18 cellular contexts compared by ENCODE assay signal in genomic region chr9:126564716-126565115, GRCh38. TPM values are rescaled to one million over a fixed set of nuclear protein-coding genes. Genes with fewer than 3 reads are reported as not detected.
A peak's percentile ranks its signal among the peaks of the same experiment; 100 is the strongest.
DNase-seq lines count a peak whose midpoint lies in the region; ATAC-seq, FAIRE-seq and TF ChIP-seq lines count a peak whose summit lies in the region.
"Had no signal": no experiment of that assay in that cellular context is flagged by ENCODE, and none has a peak within 500 bp of the region (broad histone marks: within the 10 kb centered on the region; RNA-seq: fewer than 3 reads in every experiment).

No MANE protein-coding gene starts in this region.

- no peak overlapping the region for H3K27ac ChIP-seq in A549
- no peak overlapping the region for H3K27ac ChIP-seq in DOHH2 (ENCODE audit: low read depth, low read length)
- H3K27ac ChIP-seq: thyroid gland had no signal

- TF ChIP-seq EP300 in A549 (IDR thresholded peaks at IDR 0.05), result no peak

- no peaks in the 10 kb centered on the region for H3K36me3 ChIP-seq in DOHH2 (ENCODE audit: control insufficient read depth, low read length)
- H3K36me3 ChIP-seq: thyroid gland had no signal

- no peak for TF ChIP-seq POLR2A in A549 (IDR thresholded peaks at IDR 0.05; ENCODE audit: low read length)
- TF ChIP-seq POLR2A in NB4 (IDR thresholded peaks at IDR 0.05; ENCODE audit: extremely low read depth, insufficient read length), result no peak

- H3F3A ChIP-seq in DOHH2 (ENCODE audit: control insufficient read depth, insufficient read depth), result no peaks in the 10 kb centered on the region

- 0 out of 3 replicates have a peak, but pooled peaks have one; percentile 10 for TF ChIP-seq CTCF in A549 (IDR thresholded peaks at IDR 0.05)
- TF ChIP-seq CTCF in DOHH2 (IDR thresholded peaks at IDR 0.05; ENCODE audit: low read depth, low read length, poor library complexity, severe bottlenecking), result peak; percentile 62
- TF ChIP-seq CTCF in NB4 (IDR thresholded peaks at IDR 0.05; ENCODE audit: low read depth, low read length), result peak; percentile 38

- no peaks in the 10 kb centered on the region for H3K9me2 ChIP-seq in DOHH2 (replicated peaks; ENCODE audit: control insufficient read depth, low read length)

- no peak for DNase-seq in A549 (ENCODE audit: low read depth in 1 of 2, low spot score in 1 of 2)
- DNase-seq in NB4 (ENCODE audit: low read depth), result no peak
- peak; percentile 57 for DNase-seq in iPS-NIHi7 (ENCODE audit: extremely low spot score)
- DNase-seq in NCI-H187 (lab: John Stamatoyannopoulos, UW), result no peak
- no peak for DNase-seq in HT-29 (ENCODE audit: low spot score)
- no peak for DNase-seq in AG08396 (ENCODE audit: low spot score)
- no peak for DNase-seq in NCI-H1048 (lab: John Stamatoyannopoulos, UW)
- DNase-seq: activated CD4-positive, CD25-positive, alpha-beta regulatory T cell treated with anti-CD3 and anti-CD28 coated beads, Interleukin-2, amount 50 U/mL, for 72 hours; activated naive CD4-positive, alpha-beta T cell treated with anti-CD3 and anti-CD28 coated beads, Interleukin-2, amount 50 U/mL, for 16 hours; DMS79 treated with DMSO at 0.1 percent for 48 hours; effector CD8-positive, alpha-beta T cell; NCI-H2081; NCI-H748 treated with DMSO at 0.1 percent for 48 hours; stimulated activated CD4-positive, alpha-beta T cell treated with anti-CD3 and anti-CD28 coated beads, Interleukin-4, amount 100 ng/mL, for 24 hours; T-helper 17 cell; thyroid gland had no signal

- POLR2A ChIA-PET in A549 (lab: Yijun Ruan, JAX), result no interaction called here

- H3K9me3 ChIP-seq in A549 (no peaks in the 10 kb centered on the region), DOHH2 (ENCODE audit: control insufficient read depth, insufficient read depth, low read length) (no peaks in the 10 kb centered on the region)
- H3K9me3 ChIP-seq: thyroid gland had no signal

- H4K20me1 ChIP-seq in DOHH2 (ENCODE audit: control insufficient read depth, insufficient read depth, low read depth, low read length), result no peaks in the 10 kb centered on the region

- 11% methylated on average over 4 of the region's 5 CpGs for WGBS in A549 (ENCODE audit: missing lambda C conversion rate)

- no peaks in the 10 kb centered on the region for H3K79me2 ChIP-seq in DOHH2 (ENCODE audit: control insufficient read depth, low read length)

- no peak for TF ChIP-seq RAD21 in A549 (conservative IDR thresholded peaks at IDR 0.05 in 1 of 2, IDR thresholded peaks at IDR 0.05 in 1 of 2)

- H3K4me2 ChIP-seq in A549 (no peak overlapping the region), DOHH2 (ENCODE audit: low read length) (no peak overlapping the region)

- no peak overlapping the region for H3K4me3 ChIP-seq in A549
- no peak overlapping the region for H3K4me3 ChIP-seq in DOHH2 (ENCODE audit: low read length)
- no peak overlapping the region for H3K4me3 ChIP-seq in NB4 (ENCODE audit: low read depth, low read length)
- H3K4me3 ChIP-seq: thyroid gland had no signal

- peaks cover 45% of the 10 kb centered on the region for H3K27me3 ChIP-seq in DOHH2 (ENCODE audit: control insufficient read depth, low read length)
- H3K27me3 ChIP-seq: thyroid gland had no signal

- FAIRE-seq in A549 (lab: Jason Lieb, UNC), result no peak
- FAIRE-seq: GM12892 had no signal

- peak in 1 of 2 experiments; percentile 64; a peak in 3 of 6 replicates for ATAC-seq in A549
- ATAC-seq: T-helper 17 cell had no signal

- H3K4me1 ChIP-seq in A549 (no peaks in the 10 kb centered on the region), DOHH2 (ENCODE audit: control insufficient read depth, low read length) (no peaks in the 10 kb centered on the region)
- H3K4me1 ChIP-seq: thyroid gland had no signal

- CTCF ChIA-PET in A549 (lab: Yijun Ruan, JAX), result interaction anchor here (1.4 to 7.1 kb wide), 3 partner anchors 17 to 65 kb away, joined by 3 to 59 read pairs (median 3); no protein-coding TSS in a partner anchor

TF ChIP-seq in A549, 52 proteins besides CTCF, POLR2A, EP300 and RAD21:
- no peak for TF ChIP-seq BCL3 (IDR thresholded peaks at IDR 0.05)
- TF ChIP-seq FOSB (CRISPR knock-in tag; IDR thresholded peaks at IDR 0.05), result no peak
- TF ChIP-seq FOSL2 (IDR thresholded peaks at IDR 0.05), result no peak
- no peak for TF ChIP-seq FOSL2 (CRISPR knock-in tag; IDR thresholded peaks at IDR 0.05)
- TF ChIP-seq HOXA7 (CRISPR knock-in tag; IDR thresholded peaks at IDR 0.05), result no peak
- TF ChIP-seq MAFK (IDR thresholded peaks at IDR 0.05; ENCODE audit: partially characterized antibody), result no peak
- no peak for TF ChIP-seq RARB (CRISPR knock-in tag; IDR thresholded peaks at IDR 0.05)
- TF ChIP-seq ZNF302 (CRISPR knock-in tag; IDR thresholded peaks at IDR 0.05), result no peak
- no peak for TF ChIP-seq REST (IDR thresholded peaks at IDR 0.05)
- TF ChIP-seq ZC3H11A (IDR thresholded peaks at IDR 0.05), result no peak
- TF ChIP-seq, protein P1, sequence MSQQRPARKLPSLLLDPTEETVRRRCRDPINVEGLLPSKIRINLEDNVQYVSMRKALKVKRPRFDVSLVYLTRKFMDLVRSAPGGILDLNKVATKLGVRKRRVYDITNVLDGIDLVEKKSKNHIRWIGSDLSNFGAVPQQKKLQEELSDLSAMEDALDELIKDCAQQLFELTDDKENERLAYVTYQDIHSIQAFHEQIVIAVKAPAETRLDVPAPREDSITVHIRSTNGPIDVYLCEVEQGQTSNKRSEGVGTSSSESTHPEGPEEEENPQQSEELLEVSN (IDR thresholded peaks at IDR 0.05; ENCODE audit: borderline replicate concordance, low read depth), result no peak
- TF ChIP-seq POLR2AphosphoS2 (conservative IDR thresholded peaks at IDR 0.05; ENCODE audit: low read length), result no peak
- TF ChIP-seq FOXS1 (CRISPR knock-in tag; IDR thresholded peaks at IDR 0.05), result no peak
- TF ChIP-seq NR3C1 (IDR thresholded peaks at IDR 0.05), result no peak
- no peak for TF ChIP-seq ESRRA (IDR thresholded peaks at IDR 0.05; ENCODE audit: borderline replicate concordance, low read length)
- TF ChIP-seq NFE2L2 (conservative IDR thresholded peaks at IDR 0.05; ENCODE audit: low read length), result no peak
- no peak for TF ChIP-seq KDM1A (IDR thresholded peaks at IDR 0.05; ENCODE audit: low read depth)
- no peak for TF ChIP-seq TFCP2L1 (CRISPR knock-in tag; IDR thresholded peaks at IDR 0.05)
- no peak for TF ChIP-seq KDM5A (IDR thresholded peaks at IDR 0.05)
- TF ChIP-seq RCOR1 (IDR thresholded peaks at IDR 0.05; ENCODE audit: low read depth, low read length), result no peak
- no peak for TF ChIP-seq USF2 (IDR thresholded peaks at IDR 0.05)
TF ChIP-seq in A549: peak in this region for 0.

RNA-seq across cellular contexts. Expression of gene LMX1B, which starts 49.0 kb away (rescaled TPM):
- 0.41 and 0.48 TPM in 2 replicates for polyA plus RNA-seq in A549 (2011; rRNA removed)
- 0.99 and 1.5 TPM in 2 replicates for polyA plus RNA-seq in A549 (2012; cell fraction: cytosol; rRNA removed)
- 1.2 and 1.5 TPM in 2 replicates for polyA plus RNA-seq in A549 (2012; cell fraction: nucleus; rRNA removed)
- polyA plus RNA-seq in A549 (2017; fragmentation: RNase III; extraction: RNeasy Plus Mini Kit Qiagen cat#74134 plus additional on column Dnase treatment), result 0.56 to 0.98 TPM (median 0.57 TPM) in 3 replicates
- 0.37 and 0.49 TPM in 2 replicates for polyA minus RNA-seq in A549 (2011; rRNA and poly(A)+ RNA removed)
- total RNA-seq in HT-29 (2014; rRNA removed; shearing (Covaris generic)), result not detected in 2 replicates
- total RNA-seq: T-helper 17 cell had no signal

Comparison
In these comparisons a context has a peak if more than half of its experiments do, and no peak if none do; other contexts are left out.
1. CTCF ChIP-seq: peak in every context shown above with its lines; median percentile 62 in DOHH2; 38 in NB4; 10 in A549.